In genomic region chr18:2312440-2312839, GRCh38 we compare ENCODE assay signal across 2 cellular contexts.
TF ChIP-seq lines count a peak whose summit lies in the region.

No MANE protein-coding gene starts in this region.

TF ChIP-seq in SK-N-SH, 30 proteins besides CTCF, POLR2A, EP300 and RAD21 (continued from another document):
- no peak for TF ChIP-seq REST (IDR thresholded peaks at IDR 0.05; ENCODE audit: low read depth, low read length)
- TF ChIP-seq FOSL2 (IDR thresholded peaks at IDR 0.05; ENCODE audit: borderline replicate concordance, low read depth), result no peak
- no peak for TF ChIP-seq RXRA (IDR thresholded peaks at IDR 0.05; ENCODE audit: borderline replicate concordance, low read depth)
- TF ChIP-seq FOXJ3 (CRISPR knock-in tag; IDR thresholded peaks at IDR 0.05), result no peak
- TF ChIP-seq GABPA (IDR thresholded peaks at IDR 0.05; ENCODE audit: low read depth), result no peak
- no peak for TF ChIP-seq TEAD4 (IDR thresholded peaks at IDR 0.05; ENCODE audit: borderline replicate concordance, insufficient read depth)

TF ChIP-seq in SK-N-SH treated with all-trans-retinoic acid at 6 μM for 48 hours, 23 proteins besides CTCF, POLR2A, EP300 and RAD21 (continued from another document):
- TF ChIP-seq POU6F1 (CRISPR knock-in tag; IDR thresholded peaks at IDR 0.05; ENCODE audit: borderline replicate concordance, low read depth), result no peak
- TF ChIP-seq, protein P1, sequence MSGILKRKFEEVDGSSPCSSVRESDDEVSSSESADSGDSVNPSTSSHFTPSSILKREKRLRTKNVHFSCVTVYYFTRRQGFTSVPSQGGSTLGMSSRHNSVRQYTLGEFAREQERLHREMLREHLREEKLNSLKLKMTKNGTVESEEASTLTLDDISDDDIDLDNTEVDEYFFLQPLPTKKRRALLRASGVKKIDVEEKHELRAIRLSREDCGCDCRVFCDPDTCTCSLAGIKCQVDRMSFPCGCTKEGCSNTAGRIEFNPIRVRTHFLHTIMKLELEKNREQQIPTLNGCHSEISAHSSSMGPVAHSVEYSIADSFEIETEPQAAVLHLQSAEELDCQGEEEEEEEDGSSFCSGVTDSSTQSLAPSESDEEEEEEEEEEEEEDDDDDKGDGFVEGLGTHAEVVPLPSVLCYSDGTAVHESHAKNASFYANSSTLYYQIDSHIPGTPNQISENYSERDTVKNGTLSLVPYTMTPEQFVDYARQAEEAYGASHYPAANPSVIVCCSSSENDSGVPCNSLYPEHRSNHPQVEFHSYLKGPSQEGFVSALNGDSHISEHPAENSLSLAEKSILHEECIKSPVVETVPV (CRISPR knock-in tag; IDR thresholded peaks at IDR 0.05), result no peak
- no peak for TF ChIP-seq ZNF70 (CRISPR knock-in tag; IDR thresholded peaks at IDR 0.05)
- no peak for TF ChIP-seq TSHZ2 (CRISPR knock-in tag; IDR thresholded peaks at IDR 0.05)
- TF ChIP-seq TCF4 (CRISPR knock-in tag; IDR thresholded peaks at IDR 0.05; ENCODE audit: borderline replicate concordance), result no peak
- no peak for TF ChIP-seq ZNF565 (CRISPR knock-in tag; conservative IDR thresholded peaks at IDR 0.05; ENCODE audit: low read depth)
- TF ChIP-seq ZFP30 (CRISPR knock-in tag; IDR thresholded peaks at IDR 0.05), result no peak
- no peak for TF ChIP-seq BACH2 (CRISPR knock-in tag; IDR thresholded peaks at IDR 0.05; ENCODE audit: borderline replicate concordance)
- TF ChIP-seq ZFP3 (CRISPR knock-in tag; IDR thresholded peaks at IDR 0.05), result no peak
TF ChIP-seq in SK-N-SH treated with all-trans-retinoic acid at 6 μM for 48 hours: peak in this region for 0.
